ENCODE assay signal across 8 cellular contexts in genomic region chr10:104309980-104310978, GRCh38. TPM values are rescaled to one million over a fixed set of nuclear protein-coding genes. Genes with fewer than 3 reads are reported as not detected.
DNase-seq lines count a peak whose midpoint lies in the region; ATAC-seq, FAIRE-seq and TF ChIP-seq lines count a peak whose summit lies in the region.

No MANE protein-coding gene starts in this region.

- POLR2A ChIA-PET in naive thymus-derived CD8-positive, alpha-beta T cell (lab: Charles Lee), result interaction anchor here (1.5 to 6.4 kb wide), 4 partner anchors 16 to 28 kb away, joined by 5 to 93 read pairs (median 25); partner anchors contain the start of gene ITPRIP

- H3K27me3 Mint-ChIP-seq in naive thymus-derived CD8-positive, alpha-beta T cell, result peaks cover 0 to 2% (median 0%) of the 10 kb centered on the region in 5 donors

- TF ChIP-seq CTCF in RWPE2 (IDR thresholded peaks at IDR 0.05; ENCODE audit: poor library complexity, severe bottlenecking), result no peak
- TF ChIP-seq CTCF in prostate gland (IDR thresholded peaks at IDR 0.05), result no peak

- H3K4me3 Mint-ChIP-seq in naive thymus-derived CD8-positive, alpha-beta T cell, result peak overlapping the region in 4 of 10 donors; percentile 5 to 70 (median 30)

- no peaks in the 10 kb centered on the region for H3K27me3 ChIP-seq in RWPE2 (ENCODE audit: insufficient read depth, poor library complexity, severe bottlenecking)
- no peaks in the 10 kb centered on the region for H3K27me3 ChIP-seq in prostate gland (replicated peaks; ENCODE audit: insufficient read depth)
- no peaks in the 10 kb centered on the region for H3K27me3 ChIP-seq in mesendoderm (ENCODE audit: insufficient read depth, low read length, poor library complexity)

- no peak overlapping the region for H4K8ac ChIP-seq in mesendoderm (ENCODE audit: low read depth, low read length)

- peak overlapping the region; percentile 11 for H3K27ac ChIP-seq in RWPE2 (ENCODE audit: poor library complexity, severe bottlenecking)
- peak overlapping the region; percentile 57 to 69 for H3K27ac ChIP-seq in prostate gland
- no peak overlapping the region for H3K27ac ChIP-seq in mesendoderm (ENCODE audit: low read depth, low read length)

- no peak overlapping the region for H3K4me2 ChIP-seq in mesendoderm (ENCODE audit: low read length)

- no peaks in the 10 kb centered on the region for H3K9me3 ChIP-seq in RWPE2 (ENCODE audit: severe bottlenecking)
- H3K9me3 ChIP-seq in prostate gland, result no peaks in the 10 kb centered on the region

- intact Hi-C loops in prostate gland (cut with DNase I), result loop anchor here (5.0 kb wide), 1 partner anchor 42 kb away; the partner anchor contains the start of gene CFAP58

- peaks cover 0 to 39% (median 18%) of the 10 kb centered on the region in 3 donors for H3K36me3 Mint-ChIP-seq in naive thymus-derived CD8-positive, alpha-beta T cell

- WGBS in prostate gland, result 45% methylated on average over 15 of the region's 15 CpGs
- no CpG with 5 or more reads among the region's 15 CpGs for WGBS in mesendoderm (ENCODE audit: extremely low coverage, insufficient coverage, low lambda C conversion rate)

- in situ Hi-C loops in Caki2 (cut with HindIII; ENCODE audit: low pct_unique_long_range_greater_than_20kb, low sequenced_read_pairs), result no loop called here

- no peak overlapping the region for H2BK15ac ChIP-seq in mesendoderm (replicated peaks; ENCODE audit: low read depth)

- no peak overlapping the region for H2BK120ac ChIP-seq in mesendoderm (ENCODE audit: low read depth, low read length)

- peak; percentile 33 for DNase-seq in Caki2 (ENCODE audit: low read depth)
- DNase-seq in RWPE2 (ENCODE audit: low spot score), result no peak
- peak; percentile 87 for DNase-seq in fibroblast of peridontal ligament (ENCODE audit: extremely low read depth)
- DNase-seq in prostate gland (ENCODE audit: low spot score), result peak; percentile 77
- DNase-seq in mesendoderm, result no peak
- no peak for DNase-seq in frontal cortex (ENCODE audit: low spot score in 2 of 2)
- no peak for DNase-seq in naive thymus-derived CD8-positive, alpha-beta T cell
- no peak for DNase-seq in activated CD4-positive, alpha-beta T cell treated with anti-CD3 and anti-CD28 coated beads for 48 hours

- H3K9ac ChIP-seq in mesendoderm (ENCODE audit: low read length), result no peak overlapping the region

- H3K4ac ChIP-seq in mesendoderm (ENCODE audit: low read depth, low read length), result no peak overlapping the region

- H3K18ac ChIP-seq in mesendoderm (ENCODE audit: low read length), result no peak overlapping the region

- no peak for TF ChIP-seq POLR2A in prostate gland (IDR thresholded peaks at IDR 0.05)

- no peak overlapping the region for H3K56ac ChIP-seq in mesendoderm (ENCODE audit: low read length)

- peaks cover 15% of the 10 kb centered on the region for H3K79me2 ChIP-seq in mesendoderm (ENCODE audit: control insufficient read depth, insufficient read depth, low read length)

- no peak for FAIRE-seq in frontal cortex (lab: Jason Lieb, UNC)

- H3K9me3 Mint-ChIP-seq in naive thymus-derived CD8-positive, alpha-beta T cell, result no peaks in the 10 kb centered on the region

- peak overlapping the region in 4 of 10 donors; percentile 12 to 69 (median 49) for H3K27ac Mint-ChIP-seq in naive thymus-derived CD8-positive, alpha-beta T cell

- no peak overlapping the region for H4K5ac ChIP-seq in mesendoderm (ENCODE audit: low read length)

- no peak overlapping the region for H2AK5ac ChIP-seq in mesendoderm (ENCODE audit: low read length)

- H3K23ac ChIP-seq in mesendoderm (ENCODE audit: low read length), result no peak overlapping the region

- peaks cover 28% of the 10 kb centered on the region for H3K79me1 ChIP-seq in mesendoderm (ENCODE audit: low read length)

- ATAC-seq in RWPE2 (ENCODE audit: low read depth), result no peak
- no peak for ATAC-seq in naive thymus-derived CD8-positive, alpha-beta T cell

- no peak overlapping the region for H3K4me3 ChIP-seq in RWPE2 (ENCODE audit: severe bottlenecking)
- H3K4me3 ChIP-seq in prostate gland, result no peak overlapping the region
- H3K4me3 ChIP-seq in mesendoderm (ENCODE audit: low read length), result no peak overlapping the region

- H3K4me1 ChIP-seq in RWPE2 (ENCODE audit: insufficient read depth, poor library complexity, severe bottlenecking), result peaks cover 4% of the 10 kb centered on the region
- peaks cover 12% of the 10 kb centered on the region for H3K4me1 ChIP-seq in prostate gland (replicated peaks)
- no peaks in the 10 kb centered on the region for H3K4me1 ChIP-seq in mesendoderm (ENCODE audit: control insufficient read depth, low read depth, low read length)

- H3K4me1 Mint-ChIP-seq in naive thymus-derived CD8-positive, alpha-beta T cell, result peaks cover 38 to 66% (median 58%) of the 10 kb centered on the region in 4 donors

- H3K36me3 ChIP-seq in RWPE2 (ENCODE audit: low read depth), result peaks cover 50% of the 10 kb centered on the region
- peaks cover 0 to 10% of the 10 kb centered on the region in 2 donors for H3K36me3 ChIP-seq in prostate gland
- peaks cover 11% of the 10 kb centered on the region for H3K36me3 ChIP-seq in mesendoderm (ENCODE audit: control insufficient read depth, insufficient read depth, low read length)

- H2BK5ac ChIP-seq in mesendoderm (ENCODE audit: low read length), result no peak overlapping the region

RNA-seq across cellular contexts. Expression of gene ITPRIP, which starts 28.0 kb away (rescaled TPM):
- total RNA-seq in Caki2 (2014; rRNA removed; shearing (Covaris generic); ENCODE audit: low replicate concordance), result 16.6 and 18.3 TPM in 2 replicates
- total RNA-seq in prostate gland (10 to 100 TPM; 12.5 to 35.8 TPM), frontal cortex (1.2 TPM)
- 22.8 TPM for polyA plus RNA-seq in mesendoderm (2013, experiment 1 of 2)
- 22.4 TPM for polyA plus RNA-seq in mesendoderm (2013, experiment 2 of 2)
- total RNA-seq in naive thymus-derived CD8-positive, alpha-beta T cell, result 10 to 100 TPM; 14.2 to 16.0 TPM
- polyA plus RNA-seq in naive thymus-derived CD8-positive, alpha-beta T cell, result 10 to 100 TPM; 10.6 to 16.0 (median 15.6) TPM

RNA-seq across cellular contexts. Expression of gene GSTO2, which starts 41.3 kb away (rescaled TPM):
- 2.8 and 15.1 TPM in 2 replicates for total RNA-seq in Caki2 (2014; rRNA removed; shearing (Covaris generic); ENCODE audit: low replicate concordance)
- 10 to 100 TPM; 18.1 to 37.3 TPM for total RNA-seq in prostate gland
- 13.4 TPM for polyA plus RNA-seq in mesendoderm (2013, experiment 1 of 2)
- 11.0 TPM for polyA plus RNA-seq in mesendoderm (2013, experiment 2 of 2)
- total RNA-seq in frontal cortex, result 2.4 TPM
- total RNA-seq in naive thymus-derived CD8-positive, alpha-beta T cell, result 1 to 10 TPM; 1.4 to 1.5 TPM
- polyA plus RNA-seq in naive thymus-derived CD8-positive, alpha-beta T cell, result 1 to 10 TPM in 2 of 3 donors, under 1 TPM in 1; 0.15 to 2.0 (median 1.1) TPM

RNA-seq across cellular contexts. Expression of gene CFAP58, which starts 43.4 kb away (rescaled TPM):
- 0.07 TPM in 1 of 2 replicates, not detected in the other for total RNA-seq in Caki2 (2014; rRNA removed; shearing (Covaris generic); ENCODE audit: low replicate concordance)
- 1 to 10 TPM in 1 of 2 donors, under 1 TPM in 1; 0.05 to 1.9 TPM for total RNA-seq in prostate gland
- 1.0 TPM for polyA plus RNA-seq in mesendoderm (2013, experiment 1 of 2)
- 0.85 TPM for polyA plus RNA-seq in mesendoderm (2013, experiment 2 of 2)
- total RNA-seq in frontal cortex, result 1.2 TPM
- total RNA-seq in naive thymus-derived CD8-positive, alpha-beta T cell, result not detected
- polyA plus RNA-seq in naive thymus-derived CD8-positive, alpha-beta T cell, result not detected

RNA-seq across cellular contexts. Expression of gene GSTO1, which starts 55.6 kb away (rescaled TPM):
- total RNA-seq in Caki2 (2014; rRNA removed; shearing (Covaris generic); ENCODE audit: low replicate concordance), result 96.6 and 108 TPM in 2 replicates
- total RNA-seq in prostate gland (10 to 100 TPM; 46.8 to 91.8 TPM), frontal cortex (39.9 TPM)
- 261 TPM for polyA plus RNA-seq in mesendoderm (2013, experiment 1 of 2)
- 257 TPM for polyA plus RNA-seq in mesendoderm (2013, experiment 2 of 2)
- total RNA-seq in naive thymus-derived CD8-positive, alpha-beta T cell, result 10 to 100 TPM; 38.7 to 44.3 TPM
- polyA plus RNA-seq in naive thymus-derived CD8-positive, alpha-beta T cell, result 100 to 1,000 TPM; 119 to 135 (median 134) TPM

Comparison
In these comparisons a context has a peak if more than half of its experiments do, and no peak if none do; other contexts are left out.
1. DNase-seq: peak in Caki2 (single experiment), fibroblast of peridontal ligament (single experiment) and prostate gland (single experiment); none in RWPE2 (single experiment), mesendoderm (single experiment), frontal cortex (0 of 2), naive thymus-derived CD8-positive, alpha-beta T cell (0 of 10) and activated CD4-positive, alpha-beta T cell treated with anti-CD3 and anti-CD28 coated beads for 48 hours (single experiment).